ENCODE assay signal across 8 cellular contexts in the genomic region with DNA sequence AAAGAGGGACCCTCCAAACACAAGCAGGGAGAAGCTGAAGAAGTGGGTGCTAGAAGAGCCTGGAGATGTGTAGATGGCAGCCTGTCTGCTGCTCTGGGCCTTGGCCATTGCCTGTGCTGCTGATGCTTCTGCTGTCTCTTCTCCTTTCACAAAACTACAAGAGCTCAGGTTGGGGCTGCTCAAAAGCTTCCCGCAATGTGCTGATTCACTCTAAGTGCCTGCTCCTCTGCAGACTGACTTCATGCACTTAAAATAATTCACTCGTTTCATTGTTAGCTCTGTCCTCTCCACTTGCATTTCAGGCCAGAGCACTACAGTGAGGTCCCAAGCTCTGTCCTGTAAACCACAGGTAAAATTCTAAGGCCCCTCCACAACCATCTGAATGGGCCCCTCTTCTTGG. TPM values are rescaled to one million over a fixed set of nuclear protein-coding genes. Genes with fewer than 3 reads are reported as not detected.
DNase-seq lines count a peak whose midpoint lies in the region; ATAC-seq, FAIRE-seq and TF ChIP-seq lines count a peak whose summit lies in the region.
"Not testable (repeated sequence)": the region's sequence is repeated elsewhere in the genome, so short reads cannot be mapped to it uniquely, and the experiment has no call there.

No MANE protein-coding gene starts in this region.

- H3K4me2 ChIP-seq in astrocyte (ENCODE audit: low read length): not testable (repeated sequence)

- not testable (repeated sequence) for H4K20me1 ChIP-seq in astrocyte (ENCODE audit: insufficient read depth, low read length)

- ATAC-seq in SK-N-SH treated with all-trans-retinoic acid at 6 μM for 48 hours (peak; percentile 37), right cardiac atrium (peak; percentile 39 to 58), gastrocnemius medialis (peak; percentile 93 to 95)

- not testable (repeated sequence) for H3K36me3 ChIP-seq in astrocyte (ENCODE audit: insufficient read depth, low read length); gastrocnemius medialis; thyroid gland

- not testable (repeated sequence) for H3K79me2 ChIP-seq in astrocyte (ENCODE audit: insufficient read depth, low read length)

- peak overlapping the region; percentile 41 for H3K27ac Mint-ChIP-seq in astrocyte (ENCODE audit: unreplicated experiment)

- not testable (repeated sequence) for H3K9ac ChIP-seq in astrocyte (ENCODE audit: low read length)

- H3K27me3 ChIP-seq in astrocyte (ENCODE audit: insufficient read depth, low read length); right cardiac atrium (ENCODE audit: control insufficient read depth, insufficient read depth); gastrocnemius medialis; thyroid gland: not testable (repeated sequence)

- TF ChIP-seq POLR2A in gastrocnemius medialis (IDR thresholded peaks at IDR 0.05): peak in 1 of 2 donors; percentile 46
- not testable (repeated sequence) for TF ChIP-seq POLR2A in thyroid gland (IDR thresholded peaks at IDR 0.05)

- in situ Hi-C loops in gastrocnemius medialis (cut with MboI; ENCODE audit: low sequenced_read_pairs in 4 of 4): not testable (repeated sequence)

- DNase-seq in GDM1 (lab: John Stamatoyannopoulos, UW) (peak; percentile 30), fibroblast of the aortic adventitia (ENCODE audit: low read depth) (peak; percentile 35), myocyte (ENCODE audit: low read depth) (peak; percentile 55), gastrocnemius medialis (peak in 1 of 2 donors; percentile 59), thyroid gland (peak; percentile 55 to 62)
- DNase-seq in astrocyte (ENCODE audit: low read depth); right cardiac atrium: not testable (repeated sequence)

- not testable (repeated sequence) for H2AFZ ChIP-seq in astrocyte (ENCODE audit: low read depth, low read length)

- not testable (repeated sequence) for H3K27ac ChIP-seq in astrocyte (ENCODE audit: low read depth, low read length); right cardiac atrium (ENCODE audit: low read length)
- peak overlapping the region; percentile 71 to 87 (median 84) for H3K27ac ChIP-seq in gastrocnemius medialis
- H3K27ac ChIP-seq in thyroid gland: peak overlapping the region; percentile 73 to 84 (median 83)

- not testable (repeated sequence) for H3K4me3 ChIP-seq in astrocyte (ENCODE audit: insufficient read depth, low read depth, low read length); fibroblast of the aortic adventitia (ENCODE audit: low read depth, low read length); right cardiac atrium (ENCODE audit: low read length); gastrocnemius medialis; thyroid gland (replicated peaks in 1 of 3)

- not testable (repeated sequence) for H3K36me3 Mint-ChIP-seq in astrocyte (ENCODE audit: low read depth, unreplicated experiment)

- peaks cover 14% of the 10 kb centered on the region for H3K4me1 Mint-ChIP-seq in astrocyte (ENCODE audit: low read depth, unreplicated experiment)

- H3K27me3 Mint-ChIP-seq in astrocyte (ENCODE audit: low read depth, unreplicated experiment): not testable (repeated sequence)

- not testable (repeated sequence) for H3K9me3 ChIP-seq in astrocyte (ENCODE audit: insufficient read depth, low read depth, low read length); right cardiac atrium (ENCODE audit: control insufficient read depth, low read length); gastrocnemius medialis; thyroid gland

- not testable (repeated sequence) for TF ChIP-seq CTCF in astrocyte (IDR thresholded peaks at IDR 0.05; ENCODE audit: insufficient read depth, low read depth, low read length); fibroblast of the aortic adventitia (IDR thresholded peaks at IDR 0.05; ENCODE audit: insufficient read depth, low read length); gastrocnemius medialis (IDR thresholded peaks at IDR 0.05 in 4 of 5, conservative IDR thresholded peaks at IDR 0.05 in 1 of 5); thyroid gland (IDR thresholded peaks at IDR 0.05)

- H3K4me1 ChIP-seq in astrocyte (ENCODE audit: insufficient read depth, low read length); right cardiac atrium (ENCODE audit: control insufficient read depth, insufficient read depth, low read length): not testable (repeated sequence)
- H3K4me1 ChIP-seq in gastrocnemius medialis: peaks cover 9 to 30% of the 10 kb centered on the region in 2 donors
- peaks cover 21 to 31% of the 10 kb centered on the region in 2 donors for H3K4me1 ChIP-seq in thyroid gland

- not testable (repeated sequence) for H3K9me3 Mint-ChIP-seq in astrocyte (ENCODE audit: unreplicated experiment)

- 35% methylated on average over 2 of the region's 2 CpGs for WGBS in right cardiac atrium
- WGBS in thyroid gland, 2 donors: 29 to 31% methylated on average over 2 of the region's 2 CpGs

- not testable (repeated sequence) for FAIRE-seq in astrocyte (lab: Jason Lieb, UNC)

- intact Hi-C loops in right cardiac atrium (cut with DNase I); gastrocnemius medialis (cut with DNase I; ENCODE audit: low total_unique reads); thyroid gland (cut with DNase I): not testable (repeated sequence)

- H3K4me3 Mint-ChIP-seq in astrocyte (ENCODE audit: unreplicated experiment): not testable (repeated sequence)

RNA-seq across cellular contexts. Expression of a gene that starts 15.8 kb away (rescaled TPM):
- total RNA-seq in astrocyte (1,755 and 1,783 TPM in 2 replicates), fibroblast of the aortic adventitia (ENCODE audit: low replicate concordance) (773 and 1,074 TPM in 2 replicates), right cardiac atrium (1,000 to 10,000 TPM; 1,353 to 1,780 (median 1,568) TPM), myocyte (823 and 904 TPM in 2 replicates), gastrocnemius medialis (1,000 to 10,000 TPM; 1,099 to 1,543 (median 1,420) TPM), thyroid gland (1,000 to 10,000 TPM in 3 of 4 donors, 100 to 1,000 TPM in 1; 917 to 1,584 (median 1,245) TPM)
- 1,446 TPM for polyA plus RNA-seq in right cardiac atrium
- 2,496 TPM for polyA plus RNA-seq in myocyte (2012)

RNA-seq across cellular contexts. Expression of a gene that starts 18.7 kb away (rescaled TPM):
- total RNA-seq in astrocyte (0.50 and 0.86 TPM in 2 replicates), fibroblast of the aortic adventitia (ENCODE audit: low replicate concordance) (5.3 and 45.3 TPM in 2 replicates), right cardiac atrium (10 to 100 TPM in 3 of 4 donors, 1 to 10 TPM in 1; 7.1 to 19.6 (median 10.7) TPM), myocyte (13.1 and 16.1 TPM in 2 replicates), gastrocnemius medialis (1 to 10 TPM; 2.9 to 4.4 (median 3.4) TPM), thyroid gland (10 to 100 TPM in 1 of 4 donors, 1 to 10 TPM in 3; 3.2 to 12.5 (median 6.5) TPM)
- polyA plus RNA-seq in right cardiac atrium: 5.2 TPM
- 30.3 TPM for polyA plus RNA-seq in myocyte (2012)

RNA-seq across cellular contexts. Expression of a gene that starts 43.4 kb away (rescaled TPM):
- total RNA-seq in astrocyte: 25.1 and 38.8 TPM in 2 replicates
- 10.2 and 20.1 TPM in 2 replicates for total RNA-seq in fibroblast of the aortic adventitia (ENCODE audit: low replicate concordance)
- total RNA-seq in right cardiac atrium: 10 to 100 TPM; 16.4 to 19.2 (median 18.8) TPM
- polyA plus RNA-seq in right cardiac atrium: 14.5 TPM
- total RNA-seq in myocyte: 8.2 and 10.7 TPM in 2 replicates
- 15.6 TPM for polyA plus RNA-seq in myocyte (2012)
- 10 to 100 TPM; 18.3 to 39.4 (median 28.5) TPM for total RNA-seq in gastrocnemius medialis
- 10 to 100 TPM in 3 of 4 donors, 1 to 10 TPM in 1; 4.3 to 16.7 (median 12.8) TPM for total RNA-seq in thyroid gland

Comparison
In these comparisons a context has a peak if more than half of its experiments do, and no peak if none do; other contexts are left out.
1. ATAC-seq: peak in every context shown above with its lines; median percentile 94 in gastrocnemius medialis; 48 in right cardiac atrium; 37 in SK-N-SH treated with all-trans-retinoic acid at 6 μM for 48 hours.